ENCODE assay signal across 10 cellular contexts in genomic region chr1:27496604-27497155, GRCh38. TPM values are rescaled to one million over a fixed set of nuclear protein-coding genes. Genes with fewer than 3 reads are reported as not detected.
A peak's percentile ranks its signal among the peaks of the same experiment; 100 is the strongest.
DNase-seq lines count a peak whose midpoint lies in the region; ATAC-seq, FAIRE-seq and TF ChIP-seq lines count a peak whose summit lies in the region.
"Had no signal": no experiment of that assay in that cellular context is flagged by ENCODE, and none has a peak within 500 bp of the region (broad histone marks: within the 10 kb centered on the region; RNA-seq: fewer than 3 reads in every experiment).

No MANE protein-coding gene starts in this region.

- H3K36me3 ChIP-seq in kidney epithelial cell (ENCODE audit: control insufficient read depth, insufficient read depth, low read length) = no peaks in the 10 kb centered on the region
- H3K36me3 ChIP-seq in effector memory CD4-positive, alpha-beta T cell (ENCODE audit: control insufficient read depth, insufficient read depth, low read length) = no peaks in the 10 kb centered on the region
- H3K36me3 ChIP-seq: suprapubic skin had no signal

- no peak for FAIRE-seq in A549 (lab: Jason Lieb, UNC)

- H3K4me3 ChIP-seq in A549 (no peak overlapping the region), kidney epithelial cell (ENCODE audit: low read depth, low read length) (no peak overlapping the region)
- no peak overlapping the region for H3K4me3 ChIP-seq in effector memory CD4-positive, alpha-beta T cell (ENCODE audit: insufficient read depth, low read depth, low read length, poor library complexity, severe bottlenecking)
- H3K4me3 ChIP-seq: suprapubic skin had no signal

- H3K4me2 ChIP-seq in A549 = peak overlapping the region; percentile 26; the same call in 1 of the 3 replicates

- H3K27ac Mint-ChIP-seq in chondrocyte (ENCODE audit: unreplicated experiment) = peak overlapping the region; percentile 20
- no peak overlapping the region for H3K27ac Mint-ChIP-seq in Calu3 (ENCODE audit: unreplicated experiment)

- intact Hi-C loops in Calu3 (cut with micrococcal nuclease; ENCODE audit: unreplicated experiment) = no loop called here

- H3K4me1 Mint-ChIP-seq in chondrocyte (ENCODE audit: low read depth) (peaks cover 19% of the 10 kb centered on the region), Calu3 (ENCODE audit: low read depth, unreplicated experiment) (peaks cover 8% of the 10 kb centered on the region)

- TF ChIP-seq RAD21 in A549 (conservative IDR thresholded peaks at IDR 0.05 in 1 of 2, IDR thresholded peaks at IDR 0.05 in 1 of 2) (no peak), Ishikawa (IDR thresholded peaks at IDR 0.05; ENCODE audit: low read depth) (no peak)

- H3K4me3 Mint-ChIP-seq in chondrocyte (ENCODE audit: unreplicated experiment) = no peak overlapping the region
- H3K4me3 Mint-ChIP-seq in Calu3 (ENCODE audit: low read depth, unreplicated experiment) = no peak overlapping the region

- 37% methylated on average over 6 of the region's 8 CpGs for WGBS in A549 (ENCODE audit: missing lambda C conversion rate)

- CTCF ChIA-PET in A549 (lab: Yijun Ruan, JAX) = interaction anchor here (0.8 kb wide), 1 partner anchor 34 kb away, joined by 4 read pairs; no protein-coding TSS in a partner anchor
- CTCF ChIA-PET in Calu3 (lab: Charles Lee) = interaction anchor here (0.7 kb wide), 1 partner anchor 25 kb away, joined by 3 read pairs; no protein-coding TSS in a partner anchor

- no TSS peak for BruUV-seq in Calu3 (replicated peaks; lab: Mats Ljungman, UMichigan)

- H3K36me3 Mint-ChIP-seq in chondrocyte (ENCODE audit: low read depth) (no peaks in the 10 kb centered on the region), Calu3 (ENCODE audit: insufficient read depth, unreplicated experiment) (peaks cover 5% of the 10 kb centered on the region)

- H3K27me3 ChIP-seq in kidney epithelial cell (ENCODE audit: control insufficient read depth, insufficient read depth, low read length) = no peaks in the 10 kb centered on the region
- no peaks in the 10 kb centered on the region for H3K27me3 ChIP-seq in effector memory CD4-positive, alpha-beta T cell (replicated peaks; ENCODE audit: control insufficient read depth, insufficient read depth, low read length, poor library complexity, severe bottlenecking)
- H3K27me3 ChIP-seq: suprapubic skin had no signal

- TF ChIP-seq EP300 in A549 (IDR thresholded peaks at IDR 0.05) (no peak), Ishikawa (IDR thresholded peaks at IDR 0.05; ENCODE audit: borderline replicate concordance) (no peak)

- no peaks in the 10 kb centered on the region for H3K9me3 ChIP-seq in A549
- H3K9me3 ChIP-seq in effector memory CD4-positive, alpha-beta T cell (ENCODE audit: control insufficient read depth, low read length) = no peaks in the 10 kb centered on the region
- H3K9me3 ChIP-seq: suprapubic skin had no signal

- no peak for TF ChIP-seq POLR2A in A549 (IDR thresholded peaks at IDR 0.05; ENCODE audit: low read length)

- H3K27me3 Mint-ChIP-seq in chondrocyte (ENCODE audit: low read depth) (no peaks in the 10 kb centered on the region), Calu3 (ENCODE audit: unreplicated experiment) (no peaks in the 10 kb centered on the region)

- no peaks in the 10 kb centered on the region for H3K4me1 ChIP-seq in A549
- no peaks in the 10 kb centered on the region for H3K4me1 ChIP-seq in effector memory CD4-positive, alpha-beta T cell (ENCODE audit: control insufficient read depth, insufficient read depth, low read length, poor library complexity, severe bottlenecking)

- peak; percentile 70 to 75; a peak in 5 of 6 replicates for ATAC-seq in A549
- no peak for ATAC-seq in HG03196 (IDR thresholded peaks at IDR 0.05; ENCODE audit: unreplicated experiment)

- POLR2A ChIA-PET in A549 (lab: Yijun Ruan, JAX) = no interaction called here

- TF ChIP-seq CTCF in A549 (IDR thresholded peaks at IDR 0.05) (no peak), chondrocyte (IDR thresholded peaks at IDR 0.05) (peak; percentile 70), kidney epithelial cell (IDR thresholded peaks at IDR 0.05; ENCODE audit: insufficient read depth, low read length, poor library complexity, severe bottlenecking) (peak; percentile 53), Calu3 (IDR thresholded peaks at IDR 0.05; ENCODE audit: unreplicated experiment) (no peak)

- peak overlapping the region in 1 of 2 experiments; percentile 36; a peak in 1 of 6 replicates for H3K27ac ChIP-seq in A549
- H3K27ac ChIP-seq in effector memory CD4-positive, alpha-beta T cell (ENCODE audit: insufficient read depth, low read length, poor library complexity, severe bottlenecking) = no peak overlapping the region
- H3K27ac ChIP-seq: suprapubic skin had no signal

- DNase-seq in A549 (ENCODE audit: low read depth in 1 of 2, low spot score in 1 of 2) (no peak), chondrocyte (ENCODE audit: low spot score) (peak; percentile 19), kidney epithelial cell (ENCODE audit: low read depth) (no peak), Calu3 (no peak), Ammon's horn (ENCODE audit: low spot score) (no peak)
- no peak for DNase-seq in effector memory CD4-positive, alpha-beta T cell
- DNase-seq: DND-41 had no signal

- H3K9me3 Mint-ChIP-seq in chondrocyte (ENCODE audit: low read depth) (no peaks in the 10 kb centered on the region), Calu3 (ENCODE audit: low read depth, unreplicated experiment) (no peaks in the 10 kb centered on the region)

TF ChIP-seq in A549, 52 proteins besides CTCF, POLR2A, EP300 and RAD21 (continues in another document):
- TF ChIP-seq MYC (IDR thresholded peaks at IDR 0.05; ENCODE audit: borderline replicate concordance, low read length) (no peak), JUNB (IDR thresholded peaks at IDR 0.05) (no peak), HMGXB4 (CRISPR knock-in tag; IDR thresholded peaks at IDR 0.05; ENCODE audit: borderline replicate concordance) (no peak), BCL3 (IDR thresholded peaks at IDR 0.05) (no peak)

TF ChIP-seq in Ishikawa, 13 proteins besides CTCF, POLR2A, EP300 and RAD21:
- TF ChIP-seq, protein P1, sequence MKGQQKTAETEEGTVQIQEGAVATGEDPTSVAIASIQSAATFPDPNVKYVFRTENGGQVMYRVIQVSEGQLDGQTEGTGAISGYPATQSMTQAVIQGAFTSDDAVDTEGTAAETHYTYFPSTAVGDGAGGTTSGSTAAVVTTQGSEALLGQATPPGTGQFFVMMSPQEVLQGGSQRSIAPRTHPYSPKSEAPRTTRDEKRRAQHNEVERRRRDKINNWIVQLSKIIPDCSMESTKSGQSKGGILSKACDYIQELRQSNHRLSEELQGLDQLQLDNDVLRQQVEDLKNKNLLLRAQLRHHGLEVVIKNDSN (IDR thresholded peaks at IDR 0.05) = no peak
- TF ChIP-seq TEAD4 (IDR thresholded peaks at IDR 0.05) = 0 out of 2 replicates have a peak, but pooled peaks have one; percentile 19
- no peak for TF ChIP-seq FOXM1 (IDR thresholded peaks at IDR 0.05; ENCODE audit: borderline replicate concordance, low read depth)

RNA-seq across cellular contexts. Expression of gene WASF2, which starts 6.7 kb away (rescaled TPM):
- 40.8 and 44.9 TPM in 2 replicates for polyA plus RNA-seq in A549 (2011; rRNA removed)
- 18.5 and 24.6 TPM in 2 replicates for polyA plus RNA-seq in A549 (2012; cell fraction: cytosol; rRNA removed)
- 21.8 and 24.8 TPM in 2 replicates for polyA plus RNA-seq in A549 (2012; cell fraction: nucleus; rRNA removed)
- polyA plus RNA-seq in A549 (2017; fragmentation: RNase III; extraction: RNeasy Plus Mini Kit Qiagen cat#74134 plus additional on column Dnase treatment) = 22.7 to 23.4 TPM (median 23.4 TPM) in 3 replicates
- polyA minus RNA-seq in A549 (2011; rRNA and poly(A)+ RNA removed) = 38.8 and 41.7 TPM in 2 replicates
- 114 to 136 TPM (median 128 TPM) in 3 replicates for total RNA-seq in chondrocyte
- 52.4 and 56.3 TPM in 2 replicates for total RNA-seq in kidney epithelial cell
- total RNA-seq in Calu3 (2022) = 79.5 and 84.2 TPM in 2 replicates

Comparison
In these comparisons a context has a peak if more than half of its experiments do, and no peak if none do; other contexts are left out.
1. CTCF ChIP-seq: peak in chondrocyte (single experiment) and kidney epithelial cell (single experiment); none in A549 (single experiment) and Calu3 (single experiment).